ENCODE assay signal across 21 cellular contexts in the genomic region with DNA sequence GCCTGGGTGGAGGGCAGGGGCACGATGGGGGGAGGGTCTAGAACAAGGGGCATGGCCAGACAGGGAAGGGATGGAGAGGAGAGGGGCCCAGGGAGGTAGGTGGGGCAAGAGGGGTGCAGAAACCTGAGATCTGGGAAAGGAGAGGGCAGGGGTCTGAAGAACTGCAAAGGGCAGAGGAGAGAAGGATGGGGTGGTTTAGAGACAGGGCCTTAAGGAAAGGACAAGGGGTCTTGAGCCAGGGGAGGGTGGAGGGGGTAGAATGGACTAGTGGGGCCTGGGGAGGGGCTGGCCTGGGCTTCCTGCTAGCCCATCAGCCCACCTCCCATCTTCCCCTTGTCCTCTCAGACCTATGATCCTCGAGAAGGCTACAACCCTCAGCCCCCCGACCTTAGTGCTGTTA.
DNase-seq lines count a peak whose midpoint lies in the region; ATAC-seq, FAIRE-seq and TF ChIP-seq lines count a peak whose summit lies in the region.
"Had no signal": no experiment of that assay in that cellular context is flagged by ENCODE, and none has a peak within 500 bp of the region (broad histone marks: within the 10 kb centered on the region; RNA-seq: fewer than 3 reads in every experiment).

No MANE protein-coding gene starts in this region.

- no peak for FAIRE-seq in K562 (lab: Jason Lieb, UNC)
- FAIRE-seq: A204.1, D721Med, G401.6, GM12891, HepG2 had no signal

- no peaks in the 10 kb centered on the region for H3K9me1 ChIP-seq in K562 (ENCODE audit: control insufficient read depth, insufficient read depth, low read length)

- in situ Hi-C loops in K562 (cut with MboI) = no loop called here

- H3K9ac ChIP-seq in KMS-11 (no peak overlapping the region), K562 (ENCODE audit: insufficient read depth in 1 of 2, low read depth in 2 of 2, low read length in 2 of 2) (no peak overlapping the region; a peak in 1 of 4 replicates)

- no peak for TF ChIP-seq RAD21 in K562 (CRISPR knock-in tag; conservative IDR thresholded peaks at IDR 0.05 in 1 of 2, IDR thresholded peaks at IDR 0.05 in 1 of 2)

- TF ChIP-seq POLR2A in K562 (conservative IDR thresholded peaks at IDR 0.05) = no peak

- H3K9me3 Mint-ChIP-seq in nephron progenitor cell = peaks cover 3% of the 10 kb centered on the region
- H3K9me3 Mint-ChIP-seq in activated naive CD4-positive, alpha-beta T cell treated with anti-CD3 and anti-CD28 coated beads, Interleukin-2, amount 10 ng/mL, durations not matched to agents 7 days and 5 days = no peaks in the 10 kb centered on the region
- H3K9me3 Mint-ChIP-seq: CD8-positive, alpha-beta memory T cell; H9; IgD-negative memory B cell had no signal

- H3K4me3 ChIP-seq in H7 (ENCODE audit: insufficient read depth, low read depth, low read length) (no peak overlapping the region), KMS-11 (IDR thresholded peaks at IDR 0.05; ENCODE audit: insufficient read depth, low read depth, low read length) (no peak overlapping the region), K562 (no peak overlapping the region)

- H3K4me3 Mint-ChIP-seq in nephron progenitor cell = no peak overlapping the region
- no peak overlapping the region for H3K4me3 Mint-ChIP-seq in activated naive CD4-positive, alpha-beta T cell treated with anti-CD3 and anti-CD28 coated beads, Interleukin-2, amount 10 ng/mL, durations not matched to agents 7 days and 5 days

- H3K36me3 Mint-ChIP-seq in nephron progenitor cell (ENCODE audit: low read depth) = peaks cover 36% of the 10 kb centered on the region
- no peaks in the 10 kb centered on the region for H3K36me3 Mint-ChIP-seq in activated naive CD4-positive, alpha-beta T cell treated with anti-CD3 and anti-CD28 coated beads, Interleukin-2, amount 10 ng/mL, durations not matched to agents 7 days and 5 days
- H3K36me3 Mint-ChIP-seq: CD4-positive, CD25-positive, alpha-beta regulatory T cell; CD8-positive, alpha-beta memory T cell; IgD-negative memory B cell had no signal

- peaks cover 13% of the 10 kb centered on the region for H3K27me3 Mint-ChIP-seq in nephron progenitor cell (ENCODE audit: low read depth, poor library complexity)
- peaks cover 54% of the 10 kb centered on the region for H3K27me3 Mint-ChIP-seq in activated naive CD4-positive, alpha-beta T cell treated with anti-CD3 and anti-CD28 coated beads, Interleukin-2, amount 10 ng/mL, durations not matched to agents 7 days and 5 days
- H3K27me3 Mint-ChIP-seq: CD4-positive, CD25-positive, alpha-beta regulatory T cell had no signal

- H3K4me2 ChIP-seq in KMS-11 = no peak overlapping the region
- H3K4me2 ChIP-seq in K562 (ENCODE audit: insufficient read depth, low read length) = peak overlapping the region; percentile 70

- TF ChIP-seq CTCF in KMS-11 (conservative IDR thresholded peaks at IDR 0.05; ENCODE audit: low read depth, low read length) (no peak), K562 (IDR thresholded peaks at IDR 0.05 in 2 of 3, conservative IDR thresholded peaks at IDR 0.05 in 1 of 3; ENCODE audit: insufficient read depth in 2 of 3, low read depth in 1 of 3, low read length in 3 of 3) (no peak), nephron progenitor cell (IDR thresholded peaks at IDR 0.05) (no peak)

- 0 out of 2 replicates have a peak overlapping the region, but pooled peaks have one; percentile 75 for H2AFZ ChIP-seq in KMS-11 (ENCODE audit: low read depth)
- peak overlapping the region; percentile 92; the same call in 1 of the 2 replicates for H2AFZ ChIP-seq in K562 (ENCODE audit: low read depth, low read length)

- H3K27me3 ChIP-seq in H7 (ENCODE audit: control insufficient read depth, insufficient read depth, low read length) (peaks cover 1% of the 10 kb centered on the region; the same call in 1 of the 2 replicates), KMS-11 (ENCODE audit: insufficient read depth, low read depth) (peaks cover 45% of the 10 kb centered on the region; the same call in 1 of the 2 replicates), K562 (ENCODE audit: control insufficient read depth in 2 of 2, insufficient read depth in 2 of 2, low read length in 2 of 2) (no peaks in the 10 kb centered on the region)

- DNase-seq in H7 = peak; percentile 56
- DNase-seq in K562 (ENCODE audit: extremely low read depth in 1 of 4, low spot score in 3 of 4) = no peak
- no peak for DNase-seq in nephron progenitor cell
- no peak for DNase-seq in activated naive CD4-positive, alpha-beta T cell treated with anti-CD3 and anti-CD28 coated beads, Interleukin-2, amount 10 ng/mL, durations not matched to agents 7 days and 5 days
- DNase-seq: ACHN; BE2C; CD4-positive, CD25-positive, alpha-beta regulatory T cell; CD8-positive, alpha-beta memory T cell; COR-L47; GOT3; H9; KG1 had no signal

- H4K20me1 ChIP-seq in KMS-11 (ENCODE audit: insufficient read depth) (no peaks in the 10 kb centered on the region), K562 (replicated peaks; ENCODE audit: control insufficient read depth, insufficient read depth, low read length) (no peaks in the 10 kb centered on the region)

- H3K27ac ChIP-seq in KMS-11 (no peak overlapping the region), K562 (ENCODE audit: extremely low read depth, low read depth, low read length) (no peak overlapping the region)

- 7% methylated on average over 3 of the region's 3 CpGs for WGBS in K562 (ENCODE audit: insufficient coverage, low coverage, missing lambda C conversion rate)

- BruUV-seq in K562 (replicated peaks; lab: Mats Ljungman, UMichigan) = no TSS peak

- H3K27ac Mint-ChIP-seq in nephron progenitor cell = no peak overlapping the region
- no peak overlapping the region for H3K27ac Mint-ChIP-seq in activated naive CD4-positive, alpha-beta T cell treated with anti-CD3 and anti-CD28 coated beads, Interleukin-2, amount 10 ng/mL, durations not matched to agents 7 days and 5 days
- H3K27ac Mint-ChIP-seq: IgD-negative memory B cell had no signal

- CTCF ChIA-PET in K562 (lab: Yijun Ruan, JAX; ENCODE audit: low intra/inter-chr PET ratio) = interaction anchor here (0.6 kb wide), 1 partner anchor 26 kb away, joined by 3 read pairs; no protein-coding TSS in a partner anchor
- CTCF ChIA-PET in activated naive CD4-positive, alpha-beta T cell treated with anti-CD3 and anti-CD28 coated beads, Interleukin-2, amount 10 ng/mL, durations not matched to agents 7 days and 5 days (lab: Charles Lee) = no interaction called here

- H3K4me1 Mint-ChIP-seq in nephron progenitor cell = no peaks in the 10 kb centered on the region
- peaks cover 9% of the 10 kb centered on the region for H3K4me1 Mint-ChIP-seq in activated naive CD4-positive, alpha-beta T cell treated with anti-CD3 and anti-CD28 coated beads, Interleukin-2, amount 10 ng/mL, durations not matched to agents 7 days and 5 days

- POLR2A ChIA-PET in K562 (lab: Yijun Ruan, JAX) = no interaction called here

- peaks cover 5% of the 10 kb centered on the region for H3K4me1 ChIP-seq in KMS-11 (ENCODE audit: low read depth, poor library complexity, severe bottlenecking)
- H3K4me1 ChIP-seq in K562 (replicated peaks in 1 of 2; ENCODE audit: control insufficient read depth in 2 of 2, insufficient read depth in 2 of 2, low read length in 2 of 2) = peaks cover 13 to 24% of the 10 kb centered on the region in 2 experiments; a peak in 4 of 5 replicates
- H3K4me1 ChIP-seq: BE2C had no signal

- TF ChIP-seq EP300 in K562 (IDR thresholded peaks at IDR 0.05; ENCODE audit: low read length) = no peak

- H3K79me2 ChIP-seq in KMS-11 (ENCODE audit: insufficient read depth, low read depth) = no peaks in the 10 kb centered on the region
- H3K79me2 ChIP-seq in K562 (ENCODE audit: control insufficient read depth, insufficient read depth, low read length) = no peaks in the 10 kb centered on the region

- H3K36me3 ChIP-seq in H7 (replicated peaks; ENCODE audit: control insufficient read depth, insufficient read depth, low read length) (peaks cover 14% of the 10 kb centered on the region), KMS-11 (ENCODE audit: insufficient read depth) (no peaks in the 10 kb centered on the region), K562 (ENCODE audit: control insufficient read depth, insufficient read depth, low read length) (peaks cover 27% of the 10 kb centered on the region; the same call in 1 of the 3 replicates)
- H3K36me3 ChIP-seq: BE2C had no signal

- intact Hi-C loops in K562 (cut with micrococcal nuclease) = loop anchor here (5.0 kb wide), 1 partner anchor 94 kb away; no protein-coding TSS in a partner anchor

- no peak for ATAC-seq in K562
- ATAC-seq in HG03045 (IDR thresholded peaks at IDR 0.05; ENCODE audit: unreplicated experiment) = no peak
- ATAC-seq in HG02938 (IDR thresholded peaks at IDR 0.05; ENCODE audit: unreplicated experiment) = no peak

- no peaks in the 10 kb centered on the region for H3K9me3 ChIP-seq in K562 (replicated peaks; ENCODE audit: control insufficient read depth, insufficient read depth, low read depth, low read length)
- H3K9me3 ChIP-seq: BE2C had no signal

TF ChIP-seq in K562, 482 proteins besides CTCF, POLR2A, EP300 and RAD21 (continues in another document):
- TF ChIP-seq ZNF512 (tag; IDR thresholded peaks at IDR 0.05) = no peak
- TF ChIP-seq NFATC3 (IDR thresholded peaks at IDR 0.05) = no peak
- TF ChIP-seq ZNF197 (CRISPR knock-in tag; IDR thresholded peaks at IDR 0.05; ENCODE audit: low read depth) = no peak
- TF ChIP-seq U2AF1 (optimal IDR thresholded peaks at IDR 0.05; ENCODE audit: low read depth, low read length) = no peak
- TF ChIP-seq ZNF707 (CRISPR knock-in tag; conservative IDR thresholded peaks at IDR 0.05) = no peak
- TF ChIP-seq ADNP (tag; IDR thresholded peaks at IDR 0.05) = no peak
- no peak for TF ChIP-seq MEF2A (IDR thresholded peaks at IDR 0.05; ENCODE audit: control insufficient read depth, low read depth, low read length)
